In the genomic region with DNA sequence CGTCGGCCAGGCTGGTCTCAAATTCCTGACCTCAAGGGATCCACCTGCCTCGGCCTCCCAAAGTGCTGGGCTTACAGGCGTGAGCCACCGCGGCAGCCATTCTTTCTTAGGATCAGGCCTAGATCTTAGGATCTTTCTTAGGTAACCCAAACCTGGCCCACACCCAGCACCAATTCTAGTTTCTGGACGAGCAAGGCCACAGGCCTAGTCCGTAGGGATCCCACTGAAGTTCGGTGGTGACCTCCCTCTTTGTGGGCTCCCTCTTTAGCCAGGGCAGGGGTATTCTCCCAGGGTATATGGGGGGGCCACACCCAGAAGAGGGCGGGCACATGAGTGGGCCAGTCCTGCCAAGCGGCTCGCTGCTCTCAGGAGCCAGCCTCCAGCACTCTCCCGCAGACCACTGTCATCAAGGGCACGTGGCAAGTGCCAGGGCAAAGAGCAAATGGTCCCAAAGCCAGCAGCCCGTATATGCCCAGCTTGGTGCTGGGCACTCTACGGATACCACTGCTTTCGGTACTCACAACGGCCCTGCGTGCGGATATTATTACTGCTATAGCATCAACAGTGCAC, we compare ENCODE assay signal across 25 cellular contexts. TPM values are rescaled to one million over a fixed set of nuclear protein-coding genes. Genes with fewer than 3 reads are reported as not detected.
DNase-seq lines count a peak whose midpoint lies in the region; ATAC-seq and TF ChIP-seq lines count a peak whose summit lies in the region.
"Had no signal": no experiment of that assay in that cellular context is flagged by ENCODE, and none has a peak within 500 bp of the region (broad histone marks: within the 10 kb centered on the region; RNA-seq: fewer than 3 reads in every experiment).

No MANE protein-coding gene starts in this region.

- TF ChIP-seq POLR2A in transverse colon (IDR thresholded peaks at IDR 0.05): no peak

- peaks cover 5% of the 10 kb centered on the region for H3K4me1 ChIP-seq in right cardiac atrium (ENCODE audit: control insufficient read depth, insufficient read depth, low read length)
- peaks cover 48% of the 10 kb centered on the region for H3K4me1 ChIP-seq in rectal smooth muscle tissue (ENCODE audit: control insufficient read depth, insufficient read depth, low read length)
- H3K4me1 ChIP-seq in transverse colon: peaks cover 16 to 69% (median 51%) of the 10 kb centered on the region in 4 donors

- 91% methylated on average over 20 of the region's 20 CpGs for WGBS in right cardiac atrium
- 90 to 95% methylated on average over 4 to 19 of the region's 20 CpGs for WGBS in transverse colon (ENCODE audit: low coverage in 1 of 2), 2 donors

- H3K9me3 ChIP-seq in right cardiac atrium (ENCODE audit: control insufficient read depth, low read length) (no peaks in the 10 kb centered on the region), transverse colon (no peaks in the 10 kb centered on the region)
- H3K9me3 ChIP-seq: body of pancreas had no signal

- in situ Hi-C loops in transverse colon (cut with MboI; ENCODE audit: low pct_ligation_motif_present in 1 of 4, low pct_unique_long_range_greater_than_20kb in 1 of 4, low sequenced_read_pairs in 3 of 4): loop anchor here (5.0 to 25.0 kb wide), 8 partner anchors 187 to 633 kb away; partner anchors contain the start of genes BPHL (in 2 of the 4), ECI2 (in 1 of the 4) and SLC22A23 (in 1 of the 4)

- H3K36me3 ChIP-seq in rectal smooth muscle tissue (ENCODE audit: control insufficient read depth, insufficient read depth, low read length) (no peaks in the 10 kb centered on the region), transverse colon (no peaks in the 10 kb centered on the region)

- H3K4me3 ChIP-seq in coronary artery (peak overlapping the region; percentile 96), right cardiac atrium (ENCODE audit: low read length) (no peak overlapping the region), rectal smooth muscle tissue (ENCODE audit: low read length) (no peak overlapping the region), transverse colon (no peak overlapping the region)
- H3K4me3 ChIP-seq: body of pancreas had no signal

- H3K27me3 ChIP-seq in right cardiac atrium (ENCODE audit: control insufficient read depth, insufficient read depth): no peaks in the 10 kb centered on the region
- H3K27me3 ChIP-seq in rectal smooth muscle tissue (ENCODE audit: control insufficient read depth, insufficient read depth, low read length): peaks cover 5% of the 10 kb centered on the region
- H3K27me3 ChIP-seq in transverse colon: peaks cover 1% of the 10 kb centered on the region
- H3K27me3 ChIP-seq: body of pancreas had no signal

- TF ChIP-seq CTCF in coronary artery (IDR thresholded peaks at IDR 0.05) (no peak), transverse colon (IDR thresholded peaks at IDR 0.05) (no peak)

- peak overlapping the region; percentile 93 to 100 for H3K27ac ChIP-seq in coronary artery
- no peak overlapping the region for H3K27ac ChIP-seq in right cardiac atrium (ENCODE audit: low read length)
- peak overlapping the region; percentile 9 for H3K27ac ChIP-seq in rectal smooth muscle tissue (ENCODE audit: low read depth, low read length)
- peak overlapping the region in 3 of 4 donors; percentile 62 to 84 (median 78) for H3K27ac ChIP-seq in transverse colon
- H3K27ac ChIP-seq: body of pancreas, KMS-11 had no signal

- no peak for TF ChIP-seq EP300 in transverse colon (IDR thresholded peaks at IDR 0.05; ENCODE audit: low read depth)

- no peak for ATAC-seq in right cardiac atrium
- no peak for ATAC-seq in HG02571 (IDR thresholded peaks at IDR 0.05; ENCODE audit: unreplicated experiment)
- ATAC-seq: body of pancreas; CD8-positive, alpha-beta T cell; HCT116 had no signal

- H3K9ac ChIP-seq in rectal smooth muscle tissue (ENCODE audit: low read length): no peak overlapping the region
- H3K9ac ChIP-seq: KMS-11 had no signal

- intact Hi-C loops in right cardiac atrium (cut with DNase I): loop anchor here (5.0 to 10.0 kb wide), 6 partner anchors 82 to 247 kb away; no protein-coding TSS in a partner anchor
- intact Hi-C loops in transverse colon (cut with DNase I; ENCODE audit: low total_unique reads): loop anchor here (5.0 kb wide), 1 partner anchor 82 kb away; no protein-coding TSS in a partner anchor

- no peak for DNase-seq in coronary artery (ENCODE audit: low spot score)
- peak in 2 of 3 donors; percentile 56 to 65 for DNase-seq in right cardiac atrium
- no peak for DNase-seq in transverse colon
- DNase-seq in glomerular visceral epithelial cell (ENCODE audit: extremely low spot score): no peak
- DNase-seq in cortex of kidney (lab: John Stamatoyannopoulos, UW): no peak
- DNase-seq in iPS-NIHi11 (ENCODE audit: low spot score): no peak
- DNase-seq: activated CD4-positive, alpha-beta T cell treated with anti-CD3 and anti-CD28 coated beads, Interleukin-2, amount 50 U/mL, for 4 hours; activated CD8-positive, alpha-beta memory T cell treated with anti-CD3 and anti-CD28 coated beads, Interleukin-2, amount 50 U/mL, for 4 hours; activated effector memory CD4-positive, alpha-beta T cell treated with Interleukin-2 at 50 U/mL for 16 hours; activated naive CD8-positive, alpha-beta T cell treated with anti-CD3 and anti-CD28 coated beads, Interleukin-2, amount 10 ng/mL, durations not matched to agents 7 days and 5 days; body of pancreas; CD8-positive, alpha-beta T cell; DMS53; GDM1; hippocampal formation; islet precursor cell; mesendoderm; MV-4-11; NCI-H526; nucleus accumbens; retina had no signal

RNA-seq across cellular contexts. Expression of gene PXDC1, which starts 6.5 kb away (rescaled TPM):
- total RNA-seq in right cardiac atrium: 10 to 100 TPM; 18.9 to 43.9 (median 24.1) TPM
- 23.7 TPM for polyA plus RNA-seq in right cardiac atrium
- total RNA-seq in transverse colon: 10 to 100 TPM; 14.6 to 85.4 (median 44.3) TPM

Comparison
In these comparisons a context has a peak if more than half of its experiments do, and no peak if none do; other contexts are left out.
1. DNase-seq: peak in right cardiac atrium (2 of 3); none in coronary artery (single experiment), transverse colon (single experiment), glomerular visceral epithelial cell (single experiment), cortex of kidney (single experiment) and iPS-NIHi11 (single experiment).